ENCODE assay signal across 1 cellular context in the genomic region with DNA sequence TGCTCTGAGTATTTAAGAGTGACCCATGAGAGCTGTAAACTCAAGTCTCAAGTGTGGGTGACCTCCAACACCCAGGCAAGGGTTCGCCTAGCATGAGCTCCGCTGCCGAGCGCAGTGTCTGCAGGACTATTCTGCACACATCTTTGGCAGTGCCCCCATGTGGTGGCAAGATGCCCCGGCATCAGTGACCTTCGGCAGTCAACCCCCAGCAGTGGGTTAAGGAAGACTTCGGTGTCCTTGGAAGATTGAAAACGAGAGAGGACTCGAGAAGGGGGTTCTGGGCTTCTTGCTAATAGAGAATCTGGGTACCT.
TF ChIP-seq lines count a peak whose summit lies in the region.

No MANE protein-coding gene starts in this region.

TF ChIP-seq in WTC11, 78 proteins besides CTCF, POLR2A, EP300 and RAD21 (continued from another document):
- TF ChIP-seq KAT7 (CRISPR knock-in tag; IDR thresholded peaks at IDR 0.05; ENCODE audit: borderline replicate concordance) = no peak
